ENCODE assay signal across 13 cellular contexts in genomic region chr12:99059824-99060526, GRCh38.
DNase-seq lines count a peak whose midpoint lies in the region; ATAC-seq and TF ChIP-seq lines count a peak whose summit lies in the region.
"Had no signal": no experiment of that assay in that cellular context is flagged by ENCODE, and none has a peak within 500 bp of the region (broad histone marks: within the 10 kb centered on the region; RNA-seq: fewer than 3 reads in every experiment).

No MANE protein-coding gene starts in this region.

- no peaks in the 10 kb centered on the region for H3K27me3 Mint-ChIP-seq in MCF 10A (ENCODE audit: insufficient read depth, unreplicated experiment)

- POLR2A ChIA-PET in MCF 10A (lab: Yijun Ruan, JAX) = no interaction called here

- no peak overlapping the region for H3K27ac Mint-ChIP-seq in MCF 10A (ENCODE audit: low read depth, unreplicated experiment)
- H3K27ac Mint-ChIP-seq: T-helper 2 cell treated with Interferon-gamma antibody and Interleukin-4, amounts not matched to agents 5 μg/mL and 100 μg/mL, for 36 hours had no signal

- H3K27ac ChIP-seq in breast epithelium (no peak overlapping the region), aorta (ENCODE audit: low read depth in 1 of 2, low read length in 2 of 2) (no peak overlapping the region)

- H3K36me3 ChIP-seq in breast epithelium = no peaks in the 10 kb centered on the region
- no peaks in the 10 kb centered on the region for H3K36me3 ChIP-seq in aorta (ENCODE audit: control insufficient read depth in 1 of 2, insufficient read depth in 2 of 2, low read length in 1 of 2)
- H3K36me3 ChIP-seq in HAP-1 (replicated peaks) = no peaks in the 10 kb centered on the region

- BruUV-seq in MCF 10A (replicated peaks; lab: Mats Ljungman, UMichigan) = no TSS peak

- in situ Hi-C loops in HAP-1 (cut with MboI; ENCODE audit: low sequenced_read_pairs) = no loop called here

- no peak for TF ChIP-seq POLR2A in breast epithelium (IDR thresholded peaks at IDR 0.05)

- H3K36me3 Mint-ChIP-seq in MCF 10A (ENCODE audit: insufficient read depth, unreplicated experiment) = no peaks in the 10 kb centered on the region

- H3K9me3 Mint-ChIP-seq in MCF 10A (ENCODE audit: unreplicated experiment) = no peaks in the 10 kb centered on the region
- H3K9me3 Mint-ChIP-seq: T-helper 2 cell treated with Interferon-gamma antibody and Interleukin-4, amounts not matched to agents 5 μg/mL and 100 μg/mL, for 36 hours had no signal

- ATAC-seq in aorta (ENCODE audit: low FRiP score) (peak; percentile 70), GM18861 (IDR thresholded peaks at IDR 0.05; ENCODE audit: unreplicated experiment) (no peak)

- WGBS in aorta, 2 donors = 37 to 44% methylated on average over 10 of the region's 10 CpGs

- intact Hi-C loops in MCF 10A (cut with micrococcal nuclease) = no loop called here
- intact Hi-C loops in breast epithelium (cut with DNase I; ENCODE audit: low total_unique reads) = loop anchor here (5.0 kb wide), 1 partner anchor 502 kb away; no protein-coding TSS in a partner anchor
- intact Hi-C loops in aorta (cut with DNase I) = no loop called here

- H3K4me3 Mint-ChIP-seq in MCF 10A (ENCODE audit: unreplicated experiment) = no peak overlapping the region
- H3K4me3 Mint-ChIP-seq: T-helper 2 cell treated with Interferon-gamma antibody and Interleukin-4, amounts not matched to agents 5 μg/mL and 100 μg/mL, for 36 hours had no signal

- H3K4me3 ChIP-seq in breast epithelium = no peak overlapping the region
- H3K4me3 ChIP-seq in aorta (ENCODE audit: low read length in 2 of 2) = no peak overlapping the region
- no peak overlapping the region for H3K4me3 ChIP-seq in HAP-1

- DNase-seq in MCF 10A (ENCODE audit: unreplicated experiment) (peak; percentile 27), breast epithelium (ENCODE audit: low spot score in 2 of 2) (no peak), dedifferentiated amniotic fluid mesenchymal stem cell (ENCODE audit: extremely low spot score) (peak; percentile 87), medulla oblongata (ENCODE audit: extremely low spot score) (peak; percentile 7), aorta (peak in 1 of 2 donors; percentile 66), HuH-7 (ENCODE audit: low spot score) (no peak), HAP-1 (ENCODE audit: low spot score in 2 of 2) (no peak)
- DNase-seq: activated gamma-delta T cell treated with Interleukin-2 at 50 U/mL for 16 hours; foreskin fibroblast; NCI-H1417 treated with DMSO at 0.1 percent for 48 hours; stimulated activated CD4-positive, alpha-beta T cell treated with anti-CD3 and anti-CD28 coated beads, Interleukin-15, amount 100 ng/mL, for 24 hours had no signal

- H3K27me3 ChIP-seq in breast epithelium (no peaks in the 10 kb centered on the region), aorta (ENCODE audit: control insufficient read depth in 1 of 2, insufficient read depth in 2 of 2, low read length in 1 of 2) (no peaks in the 10 kb centered on the region), HAP-1 (ENCODE audit: low read depth) (peaks cover 3% of the 10 kb centered on the region)

- no peaks in the 10 kb centered on the region for H3K4me1 Mint-ChIP-seq in MCF 10A (ENCODE audit: insufficient read depth, unreplicated experiment)

- TF ChIP-seq CTCF in MCF 10A (IDR thresholded peaks at IDR 0.05; ENCODE audit: unreplicated experiment) (no peak), breast epithelium (IDR thresholded peaks at IDR 0.05) (no peak)

- H3K9me3 ChIP-seq in breast epithelium (no peaks in the 10 kb centered on the region), aorta (ENCODE audit: control insufficient read depth, low read length) (no peaks in the 10 kb centered on the region), HAP-1 (no peaks in the 10 kb centered on the region)

- CTCF ChIA-PET in MCF 10A (lab: Yijun Ruan, JAX) = interaction anchor here (0.6 to 1.7 kb wide), 6 partner anchors 15 to 250 kb away, joined by 3 to 6 read pairs (median 4); no protein-coding TSS in a partner anchor

- H3K4me1 ChIP-seq in breast epithelium = no peaks in the 10 kb centered on the region
- H3K4me1 ChIP-seq in aorta (ENCODE audit: control insufficient read depth in 1 of 2, insufficient read depth in 2 of 2, low read length in 2 of 2) = no peaks in the 10 kb centered on the region
- H3K4me1 ChIP-seq in HAP-1 = no peaks in the 10 kb centered on the region

Comparison
In these comparisons a context has a peak if more than half of its experiments do, and no peak if none do; other contexts are left out.
1. DNase-seq: peak in MCF 10A (single experiment), dedifferentiated amniotic fluid mesenchymal stem cell (single experiment) and medulla oblongata (single experiment); none in breast epithelium (0 of 2), HuH-7 (single experiment) and HAP-1 (0 of 2).